ENCODE assay signal across 1 cellular context in genomic region chr17:50467114-50467854, GRCh38.
TF ChIP-seq lines count a peak whose summit lies in the region.

No MANE protein-coding gene starts in this region.

TF ChIP-seq in H1, 55 proteins besides CTCF, POLR2A, EP300 and RAD21:
- TF ChIP-seq NRF1 (IDR thresholded peaks at IDR 0.05; ENCODE audit: low read depth, low read length): no peak
- TF ChIP-seq SIX5 (IDR thresholded peaks at IDR 0.05; ENCODE audit: low read depth, low read length): no peak
